Comparison of ENCODE assay signal across 26 cellular contexts in genomic region chr12:126354633-126355032, GRCh38.
"Had no signal": no experiment of that assay in that cellular context is flagged by ENCODE, and none has a peak within 500 bp of the region (broad histone marks: within the 10 kb centered on the region; RNA-seq: fewer than 3 reads in every experiment).

No MANE protein-coding gene starts in this region.

- H3K36me3 ChIP-seq: colonic mucosa, lower lobe of right lung, spleen, thoracic aorta, tibial nerve, upper lobe of left lung had no signal

- ATAC-seq: esophagus mucosa; left colon; left ventricle myocardium superior; lower lobe of right lung; naive thymus-derived CD8-positive, alpha-beta T cell; psoas muscle; right cardiac atrium; stimulated activated naive B cell treated with anti-CD40 and anti-IgM and Interleukin-4, amounts not matched to agents 10 μg/mL and 1 μg/mL and 100 μg/mL, for 72 hours had no signal

- H3K9me3 ChIP-seq: colonic mucosa, psoas muscle, thoracic aorta had no signal

- H3K27ac ChIP-seq: colonic mucosa, epithelial cell of prostate, lower lobe of right lung, psoas muscle, skin epidermis, spleen, thoracic aorta, tibial nerve, upper lobe of left lung had no signal

- H3K4me3 ChIP-seq: colonic mucosa, lower lobe of right lung, psoas muscle, skin epidermis, spleen, thoracic aorta, tibial nerve, upper lobe of left lung had no signal

- H3K4me1 ChIP-seq: colonic mucosa, lower lobe of right lung, psoas muscle, spleen, tibial nerve, upper lobe of left lung had no signal

- FAIRE-seq: frontal cortex, urothelium cell line had no signal

- H3K27me3 ChIP-seq: colonic mucosa, spleen, tibial nerve, upper lobe of left lung had no signal

- DNase-seq: colonic mucosa; effector CD8-positive, alpha-beta T cell; endodermal cell; hypothalamus; immature natural killer cell; islet precursor cell; kidney glomerular epithelial cell; left colon; left ventricle myocardium superior; lower lobe of right lung; nephron progenitor cell; nucleus accumbens; posterior cingulate gyrus; psoas muscle; right cardiac atrium; spleen; stimulated activated naive B cell treated with anti-CD40 and anti-IgM and Interleukin-4, amounts not matched to agents 10 μg/mL and 1 μg/mL and 100 μg/mL, for 72 hours; upper lobe of left lung had no signal
